17 cellular contexts compared by ENCODE assay signal in genomic region chr1:226029568-226030225, GRCh38. TPM values are rescaled to one million over a fixed set of nuclear protein-coding genes. Genes with fewer than 3 reads are reported as not detected.
DNase-seq lines count a peak whose midpoint lies in the region; ATAC-seq, FAIRE-seq and TF ChIP-seq lines count a peak whose summit lies in the region.
"Had no signal": no experiment of that assay in that cellular context is flagged by ENCODE, and none has a peak within 500 bp of the region (broad histone marks: within the 10 kb centered on the region; RNA-seq: fewer than 3 reads in every experiment).

No MANE protein-coding gene starts in this region.

- no peak overlapping the region for H3K4me3 ChIP-seq in BE2C (ENCODE audit: low read depth, low read length)
- no peak overlapping the region for H3K4me3 ChIP-seq in OCI-LY7 (ENCODE audit: low read depth, low read length, poor library complexity, severe bottlenecking)
- H3K4me3 ChIP-seq in right lobe of liver: no peak overlapping the region
- no peak overlapping the region for H3K4me3 ChIP-seq in coronary artery
- no peak overlapping the region for H3K4me3 ChIP-seq in PC-9
- H3K4me3 ChIP-seq: tibial nerve had no signal

- no peaks in the 10 kb centered on the region for H3F3A ChIP-seq in PC-9 (ENCODE audit: insufficient read depth, low read depth)

- WGBS in right lobe of liver (ENCODE audit: insufficient coverage, low coverage, low lambda C conversion rate, missing lambda C conversion rate): 76% methylated on average over 7 of the region's 7 CpGs

- no peaks in the 10 kb centered on the region for H3K27me3 ChIP-seq in BE2C
- H3K27me3 ChIP-seq in right lobe of liver: no peaks in the 10 kb centered on the region
- no peaks in the 10 kb centered on the region for H3K27me3 ChIP-seq in PC-9 (ENCODE audit: insufficient read depth, low read depth)
- H3K27me3 ChIP-seq: tibial nerve had no signal

- FAIRE-seq in GM18507 (lab: Jason Lieb, UNC): peak; percentile 29

- H3K79me2 ChIP-seq in OCI-LY7 (ENCODE audit: insufficient read depth, low read depth, low read length) (no peaks in the 10 kb centered on the region), PC-9 (ENCODE audit: low read depth) (no peaks in the 10 kb centered on the region)

- H2AFZ ChIP-seq in OCI-LY7 (ENCODE audit: low read length): peak overlapping the region; percentile 65
- no peak overlapping the region for H2AFZ ChIP-seq in PC-9

- no peak overlapping the region for H3K27ac Mint-ChIP-seq in stimulated activated effector memory CD8-positive, alpha-beta T cell treated with anti-CD3 and anti-CD28 coated beads, Interleukin-12 subunit alpha, Interleukin-12 subunit beta, amount 100 ng/mL, for 72 hours
- H3K27ac Mint-ChIP-seq: WTC11 had no signal

- H4K20me1 ChIP-seq in OCI-LY7 (ENCODE audit: insufficient read depth, low read length) (no peaks in the 10 kb centered on the region), PC-9 (ENCODE audit: insufficient read depth) (no peaks in the 10 kb centered on the region)

- no peak for TF ChIP-seq CTCF in BE2C (IDR thresholded peaks at IDR 0.05; ENCODE audit: low read depth, low read length)
- TF ChIP-seq CTCF in OCI-LY7 (conservative IDR thresholded peaks at IDR 0.05; ENCODE audit: low read length): no peak
- no peak for TF ChIP-seq CTCF in right lobe of liver (IDR thresholded peaks at IDR 0.05)
- TF ChIP-seq CTCF in coronary artery (IDR thresholded peaks at IDR 0.05): no peak
- TF ChIP-seq CTCF in PC-9 (conservative IDR thresholded peaks at IDR 0.05): no peak

- no peaks in the 10 kb centered on the region for H3K9me3 Mint-ChIP-seq in stimulated activated effector memory CD8-positive, alpha-beta T cell treated with anti-CD3 and anti-CD28 coated beads, Interleukin-12 subunit alpha, Interleukin-12 subunit beta, amount 100 ng/mL, for 72 hours
- H3K9me3 Mint-ChIP-seq: neural crest cell, WTC11 had no signal

- H3K9me3 ChIP-seq in BE2C (no peaks in the 10 kb centered on the region), OCI-LY7 (ENCODE audit: low read length) (no peaks in the 10 kb centered on the region), right lobe of liver (no peaks in the 10 kb centered on the region), PC-9 (ENCODE audit: insufficient read depth, low read depth) (no peaks in the 10 kb centered on the region)
- H3K9me3 ChIP-seq: tibial nerve had no signal

- peak; percentile 11 to 28 (median 22) for ATAC-seq in right lobe of liver
- no peak for ATAC-seq in stimulated activated effector memory CD8-positive, alpha-beta T cell treated with anti-CD3 and anti-CD28 coated beads, Interleukin-12 subunit alpha, Interleukin-12 subunit beta, amount 100 ng/mL, for 72 hours
- ATAC-seq: Panc1, WTC11 had no signal

- H3K36me3 Mint-ChIP-seq in stimulated activated effector memory CD8-positive, alpha-beta T cell treated with anti-CD3 and anti-CD28 coated beads, Interleukin-12 subunit alpha, Interleukin-12 subunit beta, amount 100 ng/mL, for 72 hours: no peaks in the 10 kb centered on the region
- H3K36me3 Mint-ChIP-seq: WTC11 had no signal

- intact Hi-C loops in OCI-LY7 (cut with micrococcal nuclease; ENCODE audit: unreplicated experiment): no loop called here
- intact Hi-C loops in right lobe of liver (cut with DNase I): no loop called here
- intact Hi-C loops in PC-9 (cut with micrococcal nuclease; ENCODE audit: unreplicated experiment): no loop called here

- no peaks in the 10 kb centered on the region for H3K4me1 Mint-ChIP-seq in stimulated activated effector memory CD8-positive, alpha-beta T cell treated with anti-CD3 and anti-CD28 coated beads, Interleukin-12 subunit alpha, Interleukin-12 subunit beta, amount 100 ng/mL, for 72 hours
- H3K4me1 Mint-ChIP-seq: neural crest cell, WTC11 had no signal

- BruUV-seq in OCI-LY7 (replicated peaks; lab: Mats Ljungman, UMichigan) (no TSS peak), PC-9 (replicated peaks; lab: Mats Ljungman, UMichigan) (no TSS peak)

- no peaks in the 10 kb centered on the region for H3K9me2 ChIP-seq in OCI-LY7 (ENCODE audit: insufficient read depth, low read length)
- no peaks in the 10 kb centered on the region for H3K9me2 ChIP-seq in PC-9 (ENCODE audit: insufficient read depth)

- peak overlapping the region; percentile 47 for H3K27ac ChIP-seq in OCI-LY7 (ENCODE audit: low read depth, low read length, poor library complexity, severe bottlenecking)
- peak overlapping the region; percentile 59 to 73 (median 64) for H3K27ac ChIP-seq in right lobe of liver
- H3K27ac ChIP-seq in coronary artery: no peak overlapping the region
- no peak overlapping the region for H3K27ac ChIP-seq in PC-9

- no peaks in the 10 kb centered on the region for H3K4me1 ChIP-seq in BE2C
- peaks cover 25% of the 10 kb centered on the region for H3K4me1 ChIP-seq in OCI-LY7 (ENCODE audit: insufficient read depth, low read length, poor library complexity, severe bottlenecking)
- peaks cover 0 to 20% (median 0%) of the 10 kb centered on the region in 4 donors for H3K4me1 ChIP-seq in right lobe of liver
- peaks cover 6% of the 10 kb centered on the region; the same call in 1 of the 2 replicates for H3K4me1 ChIP-seq in PC-9 (replicated peaks; ENCODE audit: insufficient read depth)

- no peak overlapping the region for H3K4me3 Mint-ChIP-seq in stimulated activated effector memory CD8-positive, alpha-beta T cell treated with anti-CD3 and anti-CD28 coated beads, Interleukin-12 subunit alpha, Interleukin-12 subunit beta, amount 100 ng/mL, for 72 hours
- H3K4me3 Mint-ChIP-seq: neural crest cell, WTC11 had no signal

- CTCF ChIA-PET in OCI-LY7 (lab: Charles Lee; ENCODE audit: unreplicated experiment) (interaction anchor here (0.5 kb wide), 1 partner anchor 19 kb away, joined by 4 read pairs; no protein-coding TSS in a partner anchor), PC-9 (lab: Charles Lee) (interaction anchor here (0.6 kb wide), 1 partner anchor 10 kb away, joined by 21 read pairs; no protein-coding TSS in a partner anchor)

- POLR2A ChIA-PET in OCI-LY7 (lab: Charles Lee) (interaction anchor here (0.6 to 3.1 kb wide), 17 partner anchors 16 to 523 kb away, joined by 3 to 21 read pairs (median 3); partner anchors contain the start of genes H3-3A and SDE2), PC-9 (lab: Charles Lee; ENCODE audit: unreplicated experiment) (no interaction called here)

- H3K4me2 ChIP-seq in OCI-LY7 (ENCODE audit: low read length) (peak overlapping the region; percentile 29), PC-9 (no peak overlapping the region)

- DNase-seq in BE2C (peak; percentile 12), GM18507 (ENCODE audit: extremely low spot score, insufficient read length, low read depth) (no peak), OCI-LY7 (ENCODE audit: low spot score) (peak; percentile 10), right lobe of liver (no peak), coronary artery (ENCODE audit: low spot score) (no peak), PC-9 (no peak), COR-L47 (lab: John Stamatoyannopoulos, UW) (no peak)
- no peak for DNase-seq in stimulated activated effector memory CD8-positive, alpha-beta T cell treated with anti-CD3 and anti-CD28 coated beads, Interleukin-12 subunit alpha, Interleukin-12 subunit beta, amount 100 ng/mL, for 72 hours (ENCODE audit: low spot score in 2 of 2)
- DNase-seq: activated gamma-delta T cell; mammary epithelial cell; NCI-H1436; retina; stimulated activated CD4-positive, alpha-beta T cell treated with anti-CD3 and anti-CD28 coated beads, Interleukin-1b, Interleukin-23, amount 100 ng/mL, for 48 hours had no signal

- no peak for TF ChIP-seq POLR2A in right lobe of liver (IDR thresholded peaks at IDR 0.05)

- H3K36me3 ChIP-seq in BE2C: no peaks in the 10 kb centered on the region
- no peaks in the 10 kb centered on the region for H3K36me3 ChIP-seq in OCI-LY7 (ENCODE audit: insufficient read depth, low read length)
- no peaks in the 10 kb centered on the region for H3K36me3 ChIP-seq in right lobe of liver
- no peaks in the 10 kb centered on the region for H3K36me3 ChIP-seq in PC-9 (ENCODE audit: low read depth)
- H3K36me3 ChIP-seq: tibial nerve had no signal

RNA-seq across cellular contexts. Expression of gene SDE2, which starts 30.6 kb away (rescaled TPM):
- 25.2 TPM for polyA plus RNA-seq in BE2C (2012; ENCODE audit: insufficient read depth, insufficient read length, low read depth)
- 18.2 and 22.0 TPM in 2 replicates for total RNA-seq in OCI-LY7 (2014; rRNA removed; shearing (Covaris generic))
- total RNA-seq in OCI-LY7 (2022) (25.0 and 25.4 TPM in 2 replicates), right lobe of liver (10 to 100 TPM in 1 of 6 experiments, 1 to 10 TPM in 5; 7.1 to 10.9 (median 8.6) TPM), PC-9 (2021) (16.0 and 17.3 TPM in 2 replicates)

RNA-seq across cellular contexts. Expression of gene H3-3A, which starts 32.8 kb away (rescaled TPM):
- 794 TPM for polyA plus RNA-seq in BE2C (2012; ENCODE audit: insufficient read depth, insufficient read length, low read depth)
- 365 and 416 TPM in 2 replicates for total RNA-seq in OCI-LY7 (2014; rRNA removed; shearing (Covaris generic))
- total RNA-seq in OCI-LY7 (2022): 661 and 742 TPM in 2 replicates
- total RNA-seq in right lobe of liver: 100 to 1,000 TPM; 132 to 185 (median 156) TPM
- 404 and 584 TPM in 2 replicates for total RNA-seq in PC-9 (2021)

Comparison
In these comparisons a context has a peak if more than half of its experiments do, and no peak if none do; other contexts are left out.
1. DNase-seq: peak in BE2C (single experiment) and OCI-LY7 (single experiment); none in GM18507 (single experiment), right lobe of liver (0 of 3), coronary artery (single experiment), PC-9 (0 of 2), stimulated activated effector memory CD8-positive, alpha-beta T cell treated with anti-CD3 and anti-CD28 coated beads, Interleukin-12 subunit alpha, Interleukin-12 subunit beta, amount 100 ng/mL, for 72 hours (0 of 2) and COR-L47 (single experiment).
2. H3K27ac ChIP-seq: peak in OCI-LY7 (single experiment) and right lobe of liver (3 of 3); none in coronary artery (0 of 2) and PC-9 (single experiment).